ENCODE assay signal across 1 cellular context in genomic region chr20:43198607-43199006, GRCh38.
TF ChIP-seq lines count a peak whose summit lies in the region.

No MANE protein-coding gene starts in this region.

TF ChIP-seq in H1, 55 proteins besides CTCF, POLR2A, EP300 and RAD21:
- TF ChIP-seq JUND (IDR thresholded peaks at IDR 0.05; ENCODE audit: low read length) (no peak), BACH1 (IDR thresholded peaks at IDR 0.05; ENCODE audit: low read length) (peak; percentile 63), MAFK (IDR thresholded peaks at IDR 0.05; ENCODE audit: low read depth, low read length) (peak; percentile 82; the same call in 1 of the 2 replicates), KDM4A (IDR thresholded peaks at IDR 0.05; ENCODE audit: low read depth, low read length, severe bottlenecking) (no peak), YY1 (IDR thresholded peaks at IDR 0.05; ENCODE audit: low read depth, low read length) (peak; percentile 49; the same call in 1 of the 2 replicates), POU5F1 (IDR thresholded peaks at IDR 0.05; ENCODE audit: low read depth, low read length) (no peak), HDAC6 (IDR thresholded peaks at IDR 0.05; ENCODE audit: low read depth, low read length) (no peak), ATF2 (IDR thresholded peaks at IDR 0.05; ENCODE audit: low read length) (no peak), TCF12 (IDR thresholded peaks at IDR 0.05; ENCODE audit: low read depth, low read length) (peak; percentile 75), EGR1 (IDR thresholded peaks at IDR 0.05; ENCODE audit: borderline replicate concordance, low read depth, low read length) (no peak), CBX8 (IDR thresholded peaks at IDR 0.05; ENCODE audit: borderline replicate concordance, low read depth, low read length) (no peak)
- TF ChIP-seq, protein P1, sequence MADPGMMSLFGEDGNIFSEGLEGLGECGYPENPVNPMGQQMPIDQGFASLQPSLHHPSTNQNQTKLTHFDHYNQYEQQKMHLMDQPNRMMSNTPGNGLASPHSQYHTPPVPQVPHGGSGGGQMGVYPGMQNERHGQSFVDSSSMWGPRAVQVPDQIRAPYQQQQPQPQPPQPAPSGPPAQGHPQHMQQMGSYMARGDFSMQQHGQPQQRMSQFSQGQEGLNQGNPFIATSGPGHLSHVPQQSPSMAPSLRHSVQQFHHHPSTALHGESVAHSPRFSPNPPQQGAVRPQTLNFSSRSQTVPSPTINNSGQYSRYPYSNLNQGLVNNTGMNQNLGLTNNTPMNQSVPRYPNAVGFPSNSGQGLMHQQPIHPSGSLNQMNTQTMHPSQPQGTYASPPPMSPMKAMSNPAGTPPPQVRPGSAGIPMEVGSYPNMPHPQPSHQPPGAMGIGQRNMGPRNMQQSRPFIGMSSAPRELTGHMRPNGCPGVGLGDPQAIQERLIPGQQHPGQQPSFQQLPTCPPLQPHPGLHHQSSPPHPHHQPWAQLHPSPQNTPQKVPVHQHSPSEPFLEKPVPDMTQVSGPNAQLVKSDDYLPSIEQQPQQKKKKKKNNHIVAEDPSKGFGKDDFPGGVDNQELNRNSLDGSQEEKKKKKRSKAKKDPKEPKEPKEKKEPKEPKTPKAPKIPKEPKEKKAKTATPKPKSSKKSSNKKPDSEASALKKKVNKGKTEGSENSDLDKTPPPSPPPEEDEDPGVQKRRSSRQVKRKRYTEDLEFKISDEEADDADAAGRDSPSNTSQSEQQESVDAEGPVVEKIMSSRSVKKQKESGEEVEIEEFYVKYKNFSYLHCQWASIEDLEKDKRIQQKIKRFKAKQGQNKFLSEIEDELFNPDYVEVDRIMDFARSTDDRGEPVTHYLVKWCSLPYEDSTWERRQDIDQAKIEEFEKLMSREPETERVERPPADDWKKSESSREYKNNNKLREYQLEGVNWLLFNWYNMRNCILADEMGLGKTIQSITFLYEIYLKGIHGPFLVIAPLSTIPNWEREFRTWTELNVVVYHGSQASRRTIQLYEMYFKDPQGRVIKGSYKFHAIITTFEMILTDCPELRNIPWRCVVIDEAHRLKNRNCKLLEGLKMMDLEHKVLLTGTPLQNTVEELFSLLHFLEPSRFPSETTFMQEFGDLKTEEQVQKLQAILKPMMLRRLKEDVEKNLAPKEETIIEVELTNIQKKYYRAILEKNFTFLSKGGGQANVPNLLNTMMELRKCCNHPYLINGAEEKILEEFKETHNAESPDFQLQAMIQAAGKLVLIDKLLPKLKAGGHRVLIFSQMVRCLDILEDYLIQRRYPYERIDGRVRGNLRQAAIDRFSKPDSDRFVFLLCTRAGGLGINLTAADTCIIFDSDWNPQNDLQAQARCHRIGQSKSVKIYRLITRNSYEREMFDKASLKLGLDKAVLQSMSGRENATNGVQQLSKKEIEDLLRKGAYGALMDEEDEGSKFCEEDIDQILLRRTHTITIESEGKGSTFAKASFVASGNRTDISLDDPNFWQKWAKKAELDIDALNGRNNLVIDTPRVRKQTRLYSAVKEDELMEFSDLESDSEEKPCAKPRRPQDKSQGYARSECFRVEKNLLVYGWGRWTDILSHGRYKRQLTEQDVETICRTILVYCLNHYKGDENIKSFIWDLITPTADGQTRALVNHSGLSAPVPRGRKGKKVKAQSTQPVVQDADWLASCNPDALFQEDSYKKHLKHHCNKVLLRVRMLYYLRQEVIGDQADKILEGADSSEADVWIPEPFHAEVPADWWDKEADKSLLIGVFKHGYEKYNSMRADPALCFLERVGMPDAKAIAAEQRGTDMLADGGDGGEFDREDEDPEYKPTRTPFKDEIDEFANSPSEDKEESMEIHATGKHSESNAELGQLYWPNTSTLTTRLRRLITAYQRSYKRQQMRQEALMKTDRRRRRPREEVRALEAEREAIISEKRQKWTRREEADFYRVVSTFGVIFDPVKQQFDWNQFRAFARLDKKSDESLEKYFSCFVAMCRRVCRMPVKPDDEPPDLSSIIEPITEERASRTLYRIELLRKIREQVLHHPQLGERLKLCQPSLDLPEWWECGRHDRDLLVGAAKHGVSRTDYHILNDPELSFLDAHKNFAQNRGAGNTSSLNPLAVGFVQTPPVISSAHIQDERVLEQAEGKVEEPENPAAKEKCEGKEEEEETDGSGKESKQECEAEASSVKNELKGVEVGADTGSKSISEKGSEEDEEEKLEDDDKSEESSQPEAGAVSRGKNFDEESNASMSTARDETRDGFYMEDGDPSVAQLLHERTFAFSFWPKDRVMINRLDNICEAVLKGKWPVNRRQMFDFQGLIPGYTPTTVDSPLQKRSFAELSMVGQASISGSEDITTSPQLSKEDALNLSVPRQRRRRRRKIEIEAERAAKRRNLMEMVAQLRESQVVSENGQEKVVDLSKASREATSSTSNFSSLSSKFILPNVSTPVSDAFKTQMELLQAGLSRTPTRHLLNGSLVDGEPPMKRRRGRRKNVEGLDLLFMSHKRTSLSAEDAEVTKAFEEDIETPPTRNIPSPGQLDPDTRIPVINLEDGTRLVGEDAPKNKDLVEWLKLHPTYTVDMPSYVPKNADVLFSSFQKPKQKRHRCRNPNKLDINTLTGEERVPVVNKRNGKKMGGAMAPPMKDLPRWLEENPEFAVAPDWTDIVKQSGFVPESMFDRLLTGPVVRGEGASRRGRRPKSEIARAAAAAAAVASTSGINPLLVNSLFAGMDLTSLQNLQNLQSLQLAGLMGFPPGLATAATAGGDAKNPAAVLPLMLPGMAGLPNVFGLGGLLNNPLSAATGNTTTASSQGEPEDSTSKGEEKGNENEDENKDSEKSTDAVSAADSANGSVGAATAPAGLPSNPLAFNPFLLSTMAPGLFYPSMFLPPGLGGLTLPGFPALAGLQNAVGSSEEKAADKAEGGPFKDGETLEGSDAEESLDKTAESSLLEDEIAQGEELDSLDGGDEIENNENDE (IDR thresholded peaks at IDR 0.05; ENCODE audit: insufficient replicate concordance, low read length) = no peak
- TF ChIP-seq, protein P2, sequence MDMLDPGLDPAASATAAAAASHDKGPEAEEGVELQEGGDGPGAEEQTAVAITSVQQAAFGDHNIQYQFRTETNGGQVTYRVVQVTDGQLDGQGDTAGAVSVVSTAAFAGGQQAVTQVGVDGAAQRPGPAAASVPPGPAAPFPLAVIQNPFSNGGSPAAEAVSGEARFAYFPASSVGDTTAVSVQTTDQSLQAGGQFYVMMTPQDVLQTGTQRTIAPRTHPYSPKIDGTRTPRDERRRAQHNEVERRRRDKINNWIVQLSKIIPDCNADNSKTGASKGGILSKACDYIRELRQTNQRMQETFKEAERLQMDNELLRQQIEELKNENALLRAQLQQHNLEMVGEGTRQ (IDR thresholded peaks at IDR 0.05; ENCODE audit: low read length) = no peak
